Comparison of ENCODE assay signal across 8 cellular contexts in genomic region chr15:85618956-85619491, GRCh38.
DNase-seq lines count a peak whose midpoint lies in the region; ATAC-seq, FAIRE-seq and TF ChIP-seq lines count a peak whose summit lies in the region.

No MANE protein-coding gene starts in this region.

- POLR2A ChIA-PET in Caco-2 (lab: Charles Lee) = no interaction called here

- H3K36me3 ChIP-seq in left ventricle myocardium inferior (no peaks in the 10 kb centered on the region), rectal smooth muscle tissue (ENCODE audit: control insufficient read depth, insufficient read depth, low read length) (no peaks in the 10 kb centered on the region), Caco-2 (ENCODE audit: control insufficient read depth, insufficient read depth, low read length) (no peaks in the 10 kb centered on the region)

- H3K27ac Mint-ChIP-seq in activated naive CD8-positive, alpha-beta T cell treated with anti-CD3 and anti-CD28 coated beads for 36 hours = no peak overlapping the region
- no peak overlapping the region for H3K27ac Mint-ChIP-seq in Caco-2 (ENCODE audit: unreplicated experiment)

- H3K9me3 ChIP-seq in left ventricle myocardium inferior (replicated peaks) (no peaks in the 10 kb centered on the region), Caco-2 (no peaks in the 10 kb centered on the region)

- H3K27ac ChIP-seq in left ventricle myocardium inferior (replicated peaks) (peak overlapping the region; percentile 83), rectal smooth muscle tissue (ENCODE audit: low read depth, low read length) (peak overlapping the region; percentile 84)

- DNase-seq in AML-193 (lab: John Stamatoyannopoulos, UW) = peak; percentile 48 to 58
- DNase-seq in RCC 7860 (ENCODE audit: low spot score) = peak; percentile 73
- peak; percentile 73 for DNase-seq in activated naive CD8-positive, alpha-beta T cell treated with anti-CD3 and anti-CD28 coated beads for 36 hours
- DNase-seq in left ventricle myocardium inferior = peak; percentile 74
- no peak for DNase-seq in Caco-2
- no peak for DNase-seq in NCI-H345 (lab: John Stamatoyannopoulos, UW)

- CTCF ChIA-PET in Caco-2 (lab: Charles Lee) = interaction anchor here (1.1 kb wide), 1 partner anchor 133 kb away, joined by 4 read pairs; no protein-coding TSS in a partner anchor

- H3K27me3 ChIP-seq in left ventricle myocardium inferior (ENCODE audit: low read depth) = no peaks in the 10 kb centered on the region
- no peaks in the 10 kb centered on the region for H3K27me3 ChIP-seq in rectal smooth muscle tissue (ENCODE audit: control insufficient read depth, insufficient read depth, low read length)
- no peaks in the 10 kb centered on the region for H3K27me3 ChIP-seq in Caco-2 (replicated peaks; ENCODE audit: control insufficient read depth, insufficient read depth, low read length)

- H3K4me1 Mint-ChIP-seq in activated naive CD8-positive, alpha-beta T cell treated with anti-CD3 and anti-CD28 coated beads for 36 hours = peaks cover 43% of the 10 kb centered on the region
- H3K4me1 Mint-ChIP-seq in Caco-2 (ENCODE audit: low read depth, unreplicated experiment) = peaks cover 7% of the 10 kb centered on the region

- peak overlapping the region; percentile 65 for H3K4me3 ChIP-seq in left ventricle myocardium inferior
- H3K4me3 ChIP-seq in rectal smooth muscle tissue (ENCODE audit: low read length) = peak overlapping the region; percentile 71
- H3K4me3 ChIP-seq in Caco-2 (ENCODE audit: low read depth, low read length) = no peak overlapping the region

- no peaks in the 10 kb centered on the region for H3K9me3 Mint-ChIP-seq in activated naive CD8-positive, alpha-beta T cell treated with anti-CD3 and anti-CD28 coated beads for 36 hours
- no peaks in the 10 kb centered on the region for H3K9me3 Mint-ChIP-seq in Caco-2 (ENCODE audit: unreplicated experiment)

- no peak overlapping the region for H3K4me3 Mint-ChIP-seq in activated naive CD8-positive, alpha-beta T cell treated with anti-CD3 and anti-CD28 coated beads for 36 hours
- no peak overlapping the region for H3K4me3 Mint-ChIP-seq in Caco-2 (ENCODE audit: unreplicated experiment)

- no peak for TF ChIP-seq CTCF in left ventricle myocardium inferior (IDR thresholded peaks at IDR 0.05; ENCODE audit: borderline replicate concordance)
- no peak for TF ChIP-seq CTCF in Caco-2 (IDR thresholded peaks at IDR 0.05; ENCODE audit: insufficient read depth in 1 of 2, low read depth in 1 of 2, low read length in 1 of 2, severe bottlenecking in 1 of 2, unreplicated experiment in 1 of 2)

- no peaks in the 10 kb centered on the region for H3K27me3 Mint-ChIP-seq in activated naive CD8-positive, alpha-beta T cell treated with anti-CD3 and anti-CD28 coated beads for 36 hours
- H3K27me3 Mint-ChIP-seq in Caco-2 (ENCODE audit: insufficient read depth, unreplicated experiment) = no peaks in the 10 kb centered on the region

- H3K4me1 ChIP-seq in left ventricle myocardium inferior (peaks cover 100% of the 10 kb centered on the region), rectal smooth muscle tissue (ENCODE audit: control insufficient read depth, insufficient read depth, low read length) (peaks cover 43% of the 10 kb centered on the region), Caco-2 (peaks cover 8% of the 10 kb centered on the region)

- intact Hi-C loops in left ventricle myocardium inferior (cut with micrococcal nuclease) (no loop called here), Caco-2 (cut with micrococcal nuclease; ENCODE audit: unreplicated experiment) (no loop called here)

- peak; percentile 95 for FAIRE-seq in RCC 7860 (lab: Jason Lieb, UNC)

- peak; percentile 43 for ATAC-seq in GM21723 (IDR thresholded peaks at IDR 0.05; ENCODE audit: unreplicated experiment)

- peaks cover 5% of the 10 kb centered on the region for H3K36me3 Mint-ChIP-seq in activated naive CD8-positive, alpha-beta T cell treated with anti-CD3 and anti-CD28 coated beads for 36 hours
- H3K36me3 Mint-ChIP-seq in Caco-2 (ENCODE audit: insufficient read depth, unreplicated experiment) = no peaks in the 10 kb centered on the region

- no TSS peak for BruUV-seq in Caco-2 (replicated peaks; lab: Mats Ljungman, UMichigan)

- no peak overlapping the region for H3K9ac ChIP-seq in rectal smooth muscle tissue (ENCODE audit: low read length)

Comparison
In these comparisons a context has a peak if more than half of its experiments do, and no peak if none do; other contexts are left out.
1. DNase-seq: peak in AML-193 (2 of 2), RCC 7860 (single experiment), activated naive CD8-positive, alpha-beta T cell treated with anti-CD3 and anti-CD28 coated beads for 36 hours (single experiment) and left ventricle myocardium inferior (single experiment); none in Caco-2 (0 of 2) and NCI-H345 (single experiment).